Comparison of ENCODE assay signal across 9 cellular contexts in genomic region chr14:65224799-65225198, GRCh38.
DNase-seq lines count a peak whose midpoint lies in the region; ATAC-seq, FAIRE-seq and TF ChIP-seq lines count a peak whose summit lies in the region.
"Had no signal": no experiment of that assay in that cellular context is flagged by ENCODE, and none has a peak within 500 bp of the region (broad histone marks: within the 10 kb centered on the region; RNA-seq: fewer than 3 reads in every experiment).

No MANE protein-coding gene starts in this region.

- H3K4me1 ChIP-seq in pancreas: peaks cover 23 to 57% (median 43%) of the 10 kb centered on the region in 3 donors

- ATAC-seq in pancreas (peak; percentile 60 to 74 (median 70)), GM19035 (IDR thresholded peaks at IDR 0.05; ENCODE audit: unreplicated experiment) (no peak)
- ATAC-seq: gastrocnemius medialis had no signal

- FAIRE-seq in pancreas (lab: Jason Lieb, UNC): no peak

- H3K27ac ChIP-seq in caudate nucleus (ENCODE audit: low read depth, low read length): peak overlapping the region; percentile 94
- H3K27ac ChIP-seq in pancreas: peak overlapping the region; percentile 57 to 95 (median 80)
- H3K27ac ChIP-seq: gastrocnemius medialis had no signal

- H3K27me3 ChIP-seq in pancreas: no peaks in the 10 kb centered on the region
- H3K27me3 ChIP-seq: gastrocnemius medialis had no signal

- no peak for TF ChIP-seq CTCF in pancreas (IDR thresholded peaks at IDR 0.05)

- peak; percentile 23 to 66 for DNase-seq in NCI-H524 (lab: John Stamatoyannopoulos, UW)
- no peak for DNase-seq in NCI-H524 treated with DMSO at 0.1 percent for 48 hours (lab: John Stamatoyannopoulos, UW)
- DNase-seq in NCI-H2107 treated with DMSO at 0.1 percent for 48 hours (lab: John Stamatoyannopoulos, UW; ENCODE audit: unreplicated experiment): peak; percentile 48
- DNase-seq in caudate nucleus (lab: John Stamatoyannopoulos, UW): peak in 50 of 61 donors; percentile 3 to 76 (median 48)
- peak; percentile 70 to 80 (median 78) for DNase-seq in pancreas
- DNase-seq in NCI-H1048 (lab: John Stamatoyannopoulos, UW): no peak
- no peak for DNase-seq in stimulated activated CD8-positive, alpha-beta memory T cell treated with anti-CD3 and anti-CD28 coated beads, Interleukin-4, amount 100 ng/mL, for 48 hours
- DNase-seq: gastrocnemius medialis had no signal

- H3K4me3 ChIP-seq in pancreas: no peak overlapping the region
- H3K4me3 ChIP-seq: gastrocnemius medialis had no signal

- intact Hi-C loops in pancreas (cut with DNase I): no loop called here

- WGBS in pancreas, 2 donors: 24 to 38% methylated on average over 1 of the region's 1 CpG

- no peaks in the 10 kb centered on the region for H3K36me3 ChIP-seq in pancreas
- H3K36me3 ChIP-seq: gastrocnemius medialis had no signal

- no peaks in the 10 kb centered on the region for H3K9me3 ChIP-seq in pancreas
- H3K9me3 ChIP-seq: gastrocnemius medialis had no signal

Comparison
In these comparisons a context has a peak if more than half of its experiments do, and no peak if none do; other contexts are left out.
1. DNase-seq: peak in NCI-H524 (2 of 2), NCI-H2107 treated with DMSO at 0.1 percent for 48 hours (single experiment), caudate nucleus (50 of 61) and pancreas (6 of 6); none in NCI-H524 treated with DMSO at 0.1 percent for 48 hours (single experiment), NCI-H1048 (single experiment) and stimulated activated CD8-positive, alpha-beta memory T cell treated with anti-CD3 and anti-CD28 coated beads, Interleukin-4, amount 100 ng/mL, for 48 hours (single experiment).